ENCODE assay signal across 20 cellular contexts in the genomic region with DNA sequence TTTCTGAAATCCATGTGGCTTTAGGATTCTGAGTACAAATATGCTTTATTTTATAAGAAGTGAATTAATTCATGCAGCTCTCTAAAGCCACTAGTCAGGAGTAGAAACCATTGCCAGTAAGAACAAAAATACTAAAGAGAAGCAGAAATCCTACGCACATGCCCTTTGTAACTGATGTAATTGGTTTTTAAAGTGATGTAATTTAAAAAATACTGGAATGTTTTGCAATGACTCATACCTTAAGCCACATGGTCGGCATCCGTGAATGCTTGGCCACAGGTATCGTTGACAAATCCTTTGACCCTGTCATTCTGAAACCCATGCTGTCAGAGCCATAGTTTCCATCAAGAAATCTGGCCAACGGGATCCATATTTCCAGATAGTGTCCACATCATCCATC.
DNase-seq lines count a peak whose midpoint lies in the region; FAIRE-seq and TF ChIP-seq lines count a peak whose summit lies in the region.
"Had no signal": no experiment of that assay in that cellular context is flagged by ENCODE, and none has a peak within 500 bp of the region (broad histone marks: within the 10 kb centered on the region; RNA-seq: fewer than 3 reads in every experiment).

No MANE protein-coding gene starts in this region.

- no peak overlapping the region for H3K23ac ChIP-seq in neuronal stem cell (ENCODE audit: low read depth, low read length, poor library complexity)

- no peak overlapping the region for H2BK12ac ChIP-seq in neuronal stem cell (ENCODE audit: low read length)

- H2BK15ac ChIP-seq in neuronal stem cell (ENCODE audit: low read length), result no peak overlapping the region

- H2AFZ ChIP-seq in neuronal stem cell (ENCODE audit: low read length), result no peak overlapping the region
- H2AFZ ChIP-seq in OCI-LY7 (ENCODE audit: low read length), result no peak overlapping the region

- CTCF ChIA-PET in OCI-LY7 (lab: Charles Lee; ENCODE audit: unreplicated experiment), result no interaction called here

- H2BK5ac ChIP-seq in neuronal stem cell (ENCODE audit: low read length), result no peak overlapping the region

- H3K4me3 ChIP-seq in bronchial epithelial cell (ENCODE audit: low read depth, low read length), result no peak overlapping the region
- H3K4me3 ChIP-seq in liver (ENCODE audit: low read depth in 1 of 3, low read length in 3 of 3), result no peak overlapping the region
- H3K4me3 ChIP-seq in neuronal stem cell (ENCODE audit: low read length in 2 of 2), result no peak overlapping the region
- H3K4me3 ChIP-seq in OCI-LY7 (ENCODE audit: low read depth, low read length, poor library complexity, severe bottlenecking), result no peak overlapping the region
- H3K4me3 ChIP-seq: MG63, Peyer's patch had no signal

- no peaks in the 10 kb centered on the region for H3K79me1 ChIP-seq in neuronal stem cell (ENCODE audit: low read depth, low read length)

- H4K20me1 ChIP-seq in OCI-LY7 (ENCODE audit: insufficient read depth, low read length), result no peaks in the 10 kb centered on the region

- H3K79me2 ChIP-seq in OCI-LY7 (ENCODE audit: insufficient read depth, low read depth, low read length), result no peaks in the 10 kb centered on the region

- peak; percentile 50 for DNase-seq in ELR (ENCODE audit: low read depth)
- peak; percentile 26 for DNase-seq in NCI-H226
- peak; percentile 76 for DNase-seq in bronchial epithelial cell (ENCODE audit: low read depth)
- DNase-seq in neuronal stem cell (ENCODE audit: low spot score), result no peak
- DNase-seq in GM10266 (ENCODE audit: extremely low spot score), result no peak
- no peak for DNase-seq in NCI-H2029 (lab: John Stamatoyannopoulos, UW)
- no peak for DNase-seq in OCI-LY7 (ENCODE audit: low spot score)
- DNase-seq: activated naive CD8-positive, alpha-beta T cell treated with anti-CD3 and anti-CD28 coated beads, Interleukin-2, amount 50 U/mL, for 24 hours; BE2C; cerebellar nuclear complex; endodermal cell; HCEC 1CT; immature natural killer cell; MG63; NCI-H187 treated with DMSO at 0.1 percent for 48 hours; NCI-H510A treated with DMSO at 0.1 percent for 48 hours; Peyer's patch; stimulated activated CD4-positive, alpha-beta T cell treated with anti-CD3 and anti-CD28 coated beads, Interleukin-4, amount 100 ng/mL, for 24 hours had no signal

- H3K9ac ChIP-seq in liver (ENCODE audit: low read depth in 1 of 2, low read length in 2 of 2), result no peak overlapping the region
- H3K9ac ChIP-seq in neuronal stem cell (ENCODE audit: low read depth, low read length, poor library complexity), result no peak overlapping the region

- H3K4ac ChIP-seq in neuronal stem cell (ENCODE audit: low read length), result no peak overlapping the region

- no peaks in the 10 kb centered on the region for H3K9me2 ChIP-seq in OCI-LY7 (ENCODE audit: insufficient read depth, low read length)

- WGBS in liver, result 60% methylated on average over 5 of the region's 5 CpGs
- no CpG with 5 or more reads among the region's 5 CpGs for WGBS in neuronal stem cell (ENCODE audit: extremely low coverage in 2 of 2, insufficient read length in 2 of 2, insufficient replicate concordance in 1 of 2), 2 donors

- H3K27me3 ChIP-seq in bronchial epithelial cell (ENCODE audit: control insufficient read depth, insufficient read depth, low read length) (no peaks in the 10 kb centered on the region), liver (ENCODE audit: control insufficient read depth in 4 of 4, insufficient read depth in 4 of 4, low read length in 3 of 4) (no peaks in the 10 kb centered on the region), neuronal stem cell (ENCODE audit: control insufficient read depth in 3 of 3, insufficient read depth in 3 of 3, low read depth in 1 of 3, low read length in 3 of 3) (no peaks in the 10 kb centered on the region)
- H3K27me3 ChIP-seq: MG63, Peyer's patch had no signal

- POLR2A ChIA-PET in OCI-LY7 (lab: Charles Lee), result interaction anchor here (0.6 kb wide), 1 partner anchor 171 kb away, joined by 6 read pairs; no protein-coding TSS in a partner anchor

- H2BK120ac ChIP-seq in neuronal stem cell (ENCODE audit: low read depth, low read length), result no peak overlapping the region

- intact Hi-C loops in OCI-LY7 (cut with micrococcal nuclease; ENCODE audit: unreplicated experiment), result no loop called here

- no peak for FAIRE-seq in bronchial epithelial cell (lab: Jason Lieb, UNC)

- H3K9me3 ChIP-seq in liver (ENCODE audit: control insufficient read depth in 4 of 4, low read length in 3 of 4), result no peaks in the 10 kb centered on the region
- peaks cover 0 to 24% of the 10 kb centered on the region in 2 donors for H3K9me3 ChIP-seq in neuronal stem cell (replicated peaks in 1 of 2; ENCODE audit: control insufficient read depth in 2 of 2, insufficient read depth in 1 of 2, low read depth in 1 of 2, low read length in 2 of 2)
- no peaks in the 10 kb centered on the region for H3K9me3 ChIP-seq in OCI-LY7 (ENCODE audit: low read length)
- H3K9me3 ChIP-seq: BE2C, MG63, Peyer's patch had no signal

- H3K27ac ChIP-seq in liver (ENCODE audit: low read depth in 1 of 2, low read length in 2 of 2) (no peak overlapping the region), neuronal stem cell (replicated peaks; ENCODE audit: low read length) (no peak overlapping the region), OCI-LY7 (ENCODE audit: low read depth, low read length, poor library complexity, severe bottlenecking) (no peak overlapping the region)
- H3K27ac ChIP-seq: Peyer's patch, VCaP had no signal

- no peak overlapping the region for H3K18ac ChIP-seq in neuronal stem cell (ENCODE audit: low read length)

- BruUV-seq in OCI-LY7 (replicated peaks; lab: Mats Ljungman, UMichigan), result no TSS peak

- H3K36me3 ChIP-seq in bronchial epithelial cell (ENCODE audit: control insufficient read depth, insufficient read depth, low read length), result no peaks in the 10 kb centered on the region
- H3K36me3 ChIP-seq in liver (ENCODE audit: control insufficient read depth in 4 of 4, insufficient read depth in 3 of 4, low read depth in 1 of 4, low read length in 3 of 4), result no peaks in the 10 kb centered on the region
- no peaks in the 10 kb centered on the region for H3K36me3 ChIP-seq in neuronal stem cell (replicated peaks in 1 of 2; ENCODE audit: control insufficient read depth in 2 of 2, insufficient read depth in 2 of 2, low read length in 2 of 2)
- H3K36me3 ChIP-seq in OCI-LY7 (ENCODE audit: insufficient read depth, low read length), result no peaks in the 10 kb centered on the region
- H3K36me3 ChIP-seq: BE2C, MG63, Peyer's patch had no signal

- peak in 1 of 2 donors; percentile 54 for TF ChIP-seq RAD21 in liver (IDR thresholded peaks at IDR 0.05)

- no peak overlapping the region for H3K14ac ChIP-seq in neuronal stem cell (ENCODE audit: low read length)

- no peak overlapping the region for H4K91ac ChIP-seq in neuronal stem cell (ENCODE audit: low read depth, low read length, poor library complexity)

- H2AK5ac ChIP-seq in neuronal stem cell (ENCODE audit: low read depth, low read length), result no peak overlapping the region

- no peak overlapping the region for H3K4me2 ChIP-seq in neuronal stem cell (ENCODE audit: insufficient read depth, low read length, poor library complexity, severe bottlenecking)
- no peak overlapping the region for H3K4me2 ChIP-seq in OCI-LY7 (ENCODE audit: low read length)

- H4K8ac ChIP-seq in neuronal stem cell (ENCODE audit: low read depth, low read length), result no peak overlapping the region

- TF ChIP-seq CTCF in bronchial epithelial cell (IDR thresholded peaks at IDR 0.05; ENCODE audit: insufficient read depth, low read length, severe bottlenecking) (no peak), liver (IDR thresholded peaks at IDR 0.05; ENCODE audit: low read depth, low read length, missing input control) (no peak), GM10266 (IDR thresholded peaks at IDR 0.05; ENCODE audit: control insufficient read depth, insufficient read depth, low read depth, missing control alignments) (no peak), OCI-LY7 (conservative IDR thresholded peaks at IDR 0.05; ENCODE audit: low read length) (no peak)

- H3K4me1 ChIP-seq in liver (ENCODE audit: control insufficient read depth in 4 of 4, insufficient read depth in 4 of 4, low read length in 3 of 4), result no peaks in the 10 kb centered on the region
- H3K4me1 ChIP-seq in neuronal stem cell (ENCODE audit: control insufficient read depth in 2 of 2, insufficient read depth in 1 of 2, low read depth in 1 of 2, low read length in 2 of 2), result peaks cover 0 to 10% of the 10 kb centered on the region in 2 donors
- no peaks in the 10 kb centered on the region for H3K4me1 ChIP-seq in OCI-LY7 (ENCODE audit: insufficient read depth, low read length, poor library complexity, severe bottlenecking)
- H3K4me1 ChIP-seq: BE2C, Peyer's patch had no signal

TF ChIP-seq in liver, 16 proteins besides CTCF, POLR2A, EP300 and RAD21 (continues in another document):
- TF ChIP-seq HNF4A (conservative IDR thresholded peaks at IDR 0.05) (peak in 1 of 2 donors; percentile 50), EGR1 (IDR thresholded peaks at IDR 0.05; ENCODE audit: low read depth in 2 of 2) (no peak), HNF4G (IDR thresholded peaks at IDR 0.05) (no peak), SP1 (IDR thresholded peaks at IDR 0.05) (no peak), NR2F2 (IDR thresholded peaks at IDR 0.05) (no peak)
- TF ChIP-seq, protein P1, sequence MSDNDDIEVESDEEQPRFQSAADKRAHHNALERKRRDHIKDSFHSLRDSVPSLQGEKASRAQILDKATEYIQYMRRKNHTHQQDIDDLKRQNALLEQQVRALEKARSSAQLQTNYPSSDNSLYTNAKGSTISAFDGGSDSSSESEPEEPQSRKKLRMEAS (IDR thresholded peaks at IDR 0.05), result no peak
- TF ChIP-seq, protein P2, sequence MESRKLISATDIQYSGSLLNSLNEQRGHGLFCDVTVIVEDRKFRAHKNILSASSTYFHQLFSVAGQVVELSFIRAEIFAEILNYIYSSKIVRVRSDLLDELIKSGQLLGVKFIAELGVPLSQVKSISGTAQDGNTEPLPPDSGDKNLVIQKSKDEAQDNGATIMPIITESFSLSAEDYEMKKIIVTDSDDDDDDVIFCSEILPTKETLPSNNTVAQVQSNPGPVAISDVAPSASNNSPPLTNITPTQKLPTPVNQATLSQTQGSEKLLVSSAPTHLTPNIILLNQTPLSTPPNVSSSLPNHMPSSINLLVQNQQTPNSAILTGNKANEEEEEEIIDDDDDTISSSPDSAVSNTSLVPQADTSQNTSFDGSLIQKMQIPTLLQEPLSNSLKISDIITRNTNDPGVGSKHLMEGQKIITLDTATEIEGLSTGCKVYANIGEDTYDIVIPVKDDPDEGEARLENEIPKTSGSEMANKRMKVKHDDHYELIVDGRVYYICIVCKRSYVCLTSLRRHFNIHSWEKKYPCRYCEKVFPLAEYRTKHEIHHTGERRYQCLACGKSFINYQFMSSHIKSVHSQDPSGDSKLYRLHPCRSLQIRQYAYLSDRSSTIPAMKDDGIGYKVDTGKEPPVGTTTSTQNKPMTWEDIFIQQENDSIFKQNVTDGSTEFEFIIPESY (IDR thresholded peaks at IDR 0.05), result no peak

Comparison
In these comparisons a context has a peak if more than half of its experiments do, and no peak if none do; other contexts are left out.
1. DNase-seq: peak in ELR (single experiment), NCI-H226 (single experiment) and bronchial epithelial cell (single experiment); none in neuronal stem cell (single experiment), GM10266 (single experiment), NCI-H2029 (single experiment) and OCI-LY7 (single experiment).